Comparison of ENCODE assay signal across 1 cellular context in genomic region chr6:18265099-18265372, GRCh38.
TF ChIP-seq lines count a peak whose summit lies in the region.

No MANE protein-coding gene starts in this region.

TF ChIP-seq in endothelial cell of umbilical vein, 7 proteins besides CTCF, POLR2A, EP300 and RAD21 (continued from another document):
- TF ChIP-seq MAX (IDR thresholded peaks at IDR 0.05; ENCODE audit: insufficient read depth, insufficient read length) (no peak), FOS (IDR thresholded peaks at IDR 0.05; ENCODE audit: borderline replicate concordance, insufficient read depth, low read length) (no peak), EZH2 (IDR thresholded peaks at IDR 0.05; ENCODE audit: borderline replicate concordance, low read depth, low read length, severe bottlenecking) (no peak)
